15 cellular contexts compared by ENCODE assay signal in the genomic region with DNA sequence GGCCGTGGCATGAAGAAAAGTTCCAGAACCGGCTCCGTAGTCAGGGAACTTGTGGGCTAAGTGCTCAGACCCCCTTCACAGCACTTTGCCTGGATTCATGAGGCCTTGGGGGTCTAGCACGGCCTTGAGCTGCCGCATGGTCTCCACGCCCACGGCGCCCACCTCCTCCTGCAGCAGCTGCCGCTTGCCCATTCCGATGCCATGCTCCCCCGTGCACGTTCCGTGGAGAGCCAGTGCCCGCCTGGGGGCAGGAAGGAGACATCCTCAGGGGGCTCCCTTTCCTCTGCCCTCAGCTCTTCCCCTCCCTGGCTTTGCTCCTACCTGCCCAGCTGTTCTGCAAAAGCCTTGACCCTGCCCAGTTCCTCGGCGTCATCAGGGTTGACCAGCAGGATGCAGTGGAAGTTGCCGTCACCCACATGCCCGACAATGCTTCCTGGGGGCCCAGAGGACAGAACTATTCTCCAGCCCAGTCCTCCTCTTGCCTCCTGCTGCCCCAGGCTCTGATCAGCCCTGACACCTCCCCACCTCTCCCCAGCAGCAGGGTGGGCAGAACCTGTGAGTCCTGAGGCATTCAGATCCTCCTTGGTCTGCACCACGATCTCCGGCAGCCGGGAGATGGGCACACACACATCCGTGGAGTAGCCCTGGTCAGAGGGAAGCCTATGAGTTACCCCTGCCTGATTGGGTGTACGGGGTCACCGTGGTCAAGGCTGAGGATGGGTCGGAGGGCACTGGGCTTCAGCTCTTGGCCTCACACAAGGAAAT. TPM values are rescaled to one million over a fixed set of nuclear protein-coding genes. Genes with fewer than 3 reads are reported as not detected.
DNase-seq lines count a peak whose midpoint lies in the region; ATAC-seq, FAIRE-seq and TF ChIP-seq lines count a peak whose summit lies in the region.
"Had no signal": no experiment of that assay in that cellular context is flagged by ENCODE, and none has a peak within 500 bp of the region (broad histone marks: within the 10 kb centered on the region; RNA-seq: fewer than 3 reads in every experiment).

No MANE protein-coding gene starts in this region.

- no peak overlapping the region for H4K8ac ChIP-seq in neuronal stem cell (ENCODE audit: low read depth, low read length)

- H3K27me3 ChIP-seq in BLaER1 treated with 17β-estradiol and CSF1 and Interleukin-3, amounts not matched to agents 10 nM and 100 nM, result peaks cover 0 to 19% (median 0%) of the 10 kb centered on the region in 11 experiments; a peak in 6 of 22 replicates
- no peaks in the 10 kb centered on the region for H3K27me3 ChIP-seq in GM23338 (ENCODE audit: insufficient read depth)
- H3K27me3 ChIP-seq in endothelial cell of umbilical vein (ENCODE audit: control insufficient read depth in 2 of 2, insufficient read depth in 2 of 2, low read length in 2 of 2), result no peaks in the 10 kb centered on the region
- H3K27me3 ChIP-seq in neuronal stem cell (ENCODE audit: control insufficient read depth in 3 of 3, insufficient read depth in 3 of 3, low read depth in 1 of 3, low read length in 3 of 3), result no peaks in the 10 kb centered on the region
- no peaks in the 10 kb centered on the region for H3K27me3 ChIP-seq in effector memory CD4-positive, alpha-beta T cell (replicated peaks; ENCODE audit: control insufficient read depth, insufficient read depth, low read length, poor library complexity, severe bottlenecking)

- ATAC-seq in GM23338, result no peak
- no peak for ATAC-seq in HG02981 (IDR thresholded peaks at IDR 0.05; ENCODE audit: unreplicated experiment)

- POLR2A ChIA-PET in endothelial cell of umbilical vein (lab: Charles Lee), result interaction anchor here (1.2 kb wide), 1 partner anchor 128 kb away, joined by 4 read pairs; a partner anchor contains a TSS

- H2BK15ac ChIP-seq in neuronal stem cell (ENCODE audit: low read length), result no peak overlapping the region

- H3K4me3 ChIP-seq in BLaER1 treated with 17β-estradiol and CSF1 and Interleukin-3, amounts not matched to agents 10 nM and 100 nM, result peak overlapping the region in 6 of 10 experiments; percentile 25 to 32 (median 27); a peak in 10 of 20 replicates
- H3K4me3 ChIP-seq in GM23338, result no peak overlapping the region
- H3K4me3 ChIP-seq in endothelial cell of umbilical vein (replicated peaks in 1 of 3; ENCODE audit: insufficient read depth in 1 of 3, low read depth in 1 of 3, low read length in 3 of 3), result no peak overlapping the region
- no peak overlapping the region for H3K4me3 ChIP-seq in neuronal stem cell (ENCODE audit: low read length in 2 of 2)
- no peak overlapping the region for H3K4me3 ChIP-seq in effector memory CD4-positive, alpha-beta T cell (ENCODE audit: insufficient read depth, low read depth, low read length, poor library complexity, severe bottlenecking)

- H3K4me3 Mint-ChIP-seq in GM23338, result 0 out of 3 replicates have a peak overlapping the region, but pooled peaks have one; percentile 32
- H3K4me3 Mint-ChIP-seq: B cell had no signal

- peak overlapping the region; percentile 71 for H3K23ac ChIP-seq in neuronal stem cell (ENCODE audit: low read depth, low read length, poor library complexity)

- no peak overlapping the region for H2BK5ac ChIP-seq in neuronal stem cell (ENCODE audit: low read length)

- no peak overlapping the region for H3K4ac ChIP-seq in neuronal stem cell (ENCODE audit: low read length)

- DNase-seq in GM23338 (ENCODE audit: low spot score), result no peak
- DNase-seq in endothelial cell of umbilical vein (ENCODE audit: low read depth, low spot score), result no peak
- no peak for DNase-seq in neuronal stem cell (ENCODE audit: low spot score)
- no peak for DNase-seq in NCI-H446 treated with DMSO at 0.1 percent for 48 hours (lab: John Stamatoyannopoulos, UW)
- DNase-seq in effector memory CD4-positive, alpha-beta T cell, result no peak
- DNase-seq in NK-92 (lab: John Stamatoyannopoulos, UW; ENCODE audit: unreplicated experiment), result no peak
- DNase-seq: activated CD4-positive, alpha-beta T cell treated with anti-CD3 and anti-CD28 coated beads for 4 hours; aorta; NCI-H2171; NK-92 treated with Interleukin-12 subunit alpha and Interleukin-12 subunit beta, amount 100 ng/mL, for 24 hours; occipital lobe; SIG-M5 had no signal

- H3K27me3 Mint-ChIP-seq in GM23338 (ENCODE audit: insufficient read depth, low read depth, poor library complexity), result peaks cover 23% of the 10 kb centered on the region

- H3K4me2 ChIP-seq in BLaER1 treated with 17β-estradiol and CSF1 and Interleukin-3, amounts not matched to agents 10 nM and 100 nM, result peak overlapping the region; percentile 93 to 99 (median 96)
- H3K4me2 ChIP-seq in GM23338 (peak overlapping the region; percentile 38), endothelial cell of umbilical vein (ENCODE audit: insufficient read depth, low read length) (no peak overlapping the region), neuronal stem cell (ENCODE audit: insufficient read depth, low read length, poor library complexity, severe bottlenecking) (no peak overlapping the region)

- WGBS in neuronal stem cell (ENCODE audit: extremely low coverage in 2 of 2, insufficient read length in 2 of 2, insufficient replicate concordance in 1 of 2), 2 donors, result no CpG with 5 or more reads among the region's 25 CpGs

- no peak for FAIRE-seq in endothelial cell of umbilical vein (lab: Jason Lieb, UNC)

- peaks cover 8% of the 10 kb centered on the region for H3K79me1 ChIP-seq in neuronal stem cell (ENCODE audit: low read depth, low read length)

- H3K27ac ChIP-seq in BLaER1 treated with 17β-estradiol and CSF1 and Interleukin-3, amounts not matched to agents 10 nM and 100 nM, result peak overlapping the region in 9 of 11 experiments; percentile 40 to 99 (median 96); a peak in 16 of 22 replicates
- H3K27ac ChIP-seq in GM23338 (ENCODE audit: low read depth) (no peak overlapping the region), endothelial cell of umbilical vein (ENCODE audit: insufficient read depth, low read depth, low read length) (no peak overlapping the region), neuronal stem cell (replicated peaks; ENCODE audit: low read length) (no peak overlapping the region)
- H3K27ac ChIP-seq in effector memory CD4-positive, alpha-beta T cell (ENCODE audit: insufficient read depth, low read length, poor library complexity, severe bottlenecking), result no peak overlapping the region

- H3K18ac ChIP-seq in neuronal stem cell (ENCODE audit: low read length), result peak overlapping the region; percentile 48

- H3K9me2 ChIP-seq in GM23338 (ENCODE audit: insufficient read depth), result no peaks in the 10 kb centered on the region

- peaks cover 60 to 74% (median 68%) of the 10 kb centered on the region in 10 experiments for H3K4me1 ChIP-seq in BLaER1 treated with 17β-estradiol and CSF1 and Interleukin-3, amounts not matched to agents 10 nM and 100 nM
- H3K4me1 ChIP-seq in GM23338 (ENCODE audit: insufficient read depth) (peaks cover 46% of the 10 kb centered on the region), endothelial cell of umbilical vein (ENCODE audit: control insufficient read depth, extremely low read depth, insufficient read depth, low read length) (peaks cover 12% of the 10 kb centered on the region), neuronal stem cell (ENCODE audit: control insufficient read depth in 2 of 2, insufficient read depth in 1 of 2, low read depth in 1 of 2, low read length in 2 of 2) (peaks cover 11 to 13% of the 10 kb centered on the region in 2 donors)
- peaks cover 35% of the 10 kb centered on the region for H3K4me1 ChIP-seq in effector memory CD4-positive, alpha-beta T cell (ENCODE audit: control insufficient read depth, insufficient read depth, low read length, poor library complexity, severe bottlenecking)

- H3K14ac ChIP-seq in neuronal stem cell (ENCODE audit: low read length), result peak overlapping the region; percentile 83

- no peak for TF ChIP-seq POLR2A in endothelial cell of umbilical vein (IDR thresholded peaks at IDR 0.05; ENCODE audit: low read depth, low read length)

- peaks cover 8% of the 10 kb centered on the region; the same call in 2 of the 3 replicates for H3K36me3 Mint-ChIP-seq in GM23338 (ENCODE audit: low read depth)

- H2AK5ac ChIP-seq in neuronal stem cell (ENCODE audit: low read depth, low read length), result peak overlapping the region; percentile 41

- BruUV-seq in endothelial cell of umbilical vein (replicated peaks; lab: Mats Ljungman, UMichigan), result no TSS peak

- H4K91ac ChIP-seq in neuronal stem cell (ENCODE audit: low read depth, low read length, poor library complexity), result no peak overlapping the region

- no peak overlapping the region for H2AFZ ChIP-seq in GM23338
- H2AFZ ChIP-seq in endothelial cell of umbilical vein (ENCODE audit: low read depth, low read length), result no peak overlapping the region
- H2AFZ ChIP-seq in neuronal stem cell (ENCODE audit: low read length), result no peak overlapping the region

- peaks cover 0 to 30% (median 14%) of the 10 kb centered on the region in 11 experiments; a peak in 7 of 22 replicates for H4K20me1 ChIP-seq in BLaER1 treated with 17β-estradiol and CSF1 and Interleukin-3, amounts not matched to agents 10 nM and 100 nM
- no peaks in the 10 kb centered on the region for H4K20me1 ChIP-seq in GM23338 (replicated peaks; ENCODE audit: insufficient read depth)
- H4K20me1 ChIP-seq in endothelial cell of umbilical vein (replicated peaks; ENCODE audit: control insufficient read depth, extremely low read depth, insufficient read depth, low read length), result no peaks in the 10 kb centered on the region

- H3K9me3 Mint-ChIP-seq in GM23338, result peaks cover 9% of the 10 kb centered on the region

- H3K9me3 ChIP-seq in BLaER1 treated with 17β-estradiol and CSF1 and Interleukin-3, amounts not matched to agents 10 nM and 100 nM (replicated peaks in 1 of 11), result peaks cover 0 to 14% (median 0%) of the 10 kb centered on the region in 11 experiments; a peak in 5 of 22 replicates
- H3K9me3 ChIP-seq in endothelial cell of umbilical vein (replicated peaks; ENCODE audit: control insufficient read depth, insufficient read depth, low read length) (no peaks in the 10 kb centered on the region), neuronal stem cell (replicated peaks in 1 of 2; ENCODE audit: control insufficient read depth in 2 of 2, insufficient read depth in 1 of 2, low read depth in 1 of 2, low read length in 2 of 2) (peaks cover 0 to 5% of the 10 kb centered on the region in 2 donors)
- H3K9me3 ChIP-seq in effector memory CD4-positive, alpha-beta T cell (ENCODE audit: control insufficient read depth, low read length), result no peaks in the 10 kb centered on the region

- peak overlapping the region; percentile 69; the same call in 1 of the 2 replicates for H3K27ac Mint-ChIP-seq in GM23338
- H3K27ac Mint-ChIP-seq: B cell had no signal

- no peaks in the 10 kb centered on the region for H3K9me1 ChIP-seq in endothelial cell of umbilical vein (replicated peaks; ENCODE audit: control insufficient read depth, extremely low read depth, insufficient read depth, low read length)

- H3K9ac ChIP-seq in BLaER1 treated with 17β-estradiol and CSF1 and Interleukin-3, amounts not matched to agents 10 nM and 100 nM, result peak overlapping the region; percentile 42 to 91 (median 85); a peak in 18 of 22 replicates
- no peak overlapping the region for H3K9ac ChIP-seq in endothelial cell of umbilical vein (replicated peaks; ENCODE audit: extremely low read depth, insufficient read depth, low read length)
- H3K9ac ChIP-seq in neuronal stem cell (ENCODE audit: low read depth, low read length, poor library complexity), result peak overlapping the region; percentile 57

- H3K4me1 Mint-ChIP-seq in GM23338, result peaks cover 56% of the 10 kb centered on the region

- no peak overlapping the region for H2BK120ac ChIP-seq in neuronal stem cell (ENCODE audit: low read depth, low read length)

- TF ChIP-seq CTCF in GM23338 (conservative IDR thresholded peaks at IDR 0.05; ENCODE audit: low read depth in 2 of 2), result no peak
- TF ChIP-seq CTCF in endothelial cell of umbilical vein (IDR thresholded peaks at IDR 0.05; ENCODE audit: extremely low read depth in 1 of 2, insufficient read depth in 1 of 2, low read depth in 1 of 2, low read length in 2 of 2), result no peak

- peaks cover 14% of the 10 kb centered on the region for H3F3A ChIP-seq in GM23338 (replicated peaks; ENCODE audit: low read depth)

- no peaks in the 10 kb centered on the region; a peak in 1 of 22 replicates for H3K36me3 ChIP-seq in BLaER1 treated with 17β-estradiol and CSF1 and Interleukin-3, amounts not matched to agents 10 nM and 100 nM
- H3K36me3 ChIP-seq in GM23338 (ENCODE audit: insufficient read depth), result no peaks in the 10 kb centered on the region
- no peaks in the 10 kb centered on the region for H3K36me3 ChIP-seq in endothelial cell of umbilical vein (ENCODE audit: control insufficient read depth in 2 of 2, extremely low read depth in 1 of 2, insufficient read depth in 2 of 2, low read length in 2 of 2)
- peaks cover 0 to 9% of the 10 kb centered on the region in 2 donors for H3K36me3 ChIP-seq in neuronal stem cell (replicated peaks in 1 of 2; ENCODE audit: control insufficient read depth in 2 of 2, insufficient read depth in 2 of 2, low read length in 2 of 2)
- H3K36me3 ChIP-seq in effector memory CD4-positive, alpha-beta T cell (ENCODE audit: control insufficient read depth, insufficient read depth, low read length), result no peaks in the 10 kb centered on the region

- dilution Hi-C loops in endothelial cell of umbilical vein (cut with MboI; ENCODE audit: extremely low pct_ligation_motif_present, low sequenced_read_pairs), result no loop called here

- intact Hi-C loops in endothelial cell of umbilical vein (cut with micrococcal nuclease), result no loop called here

- peak overlapping the region; percentile 16 for H2BK12ac ChIP-seq in neuronal stem cell (ENCODE audit: low read length)

- CTCF ChIA-PET in endothelial cell of umbilical vein (lab: Charles Lee), result interaction anchor here (0.6 to 7.2 kb wide), 16 partner anchors 18 to 250 kb away, joined by 3 to 317 read pairs (median 6); a partner anchor contains a TSS

- H3K79me2 ChIP-seq in GM23338 (replicated peaks; ENCODE audit: insufficient read depth) (no peaks in the 10 kb centered on the region), endothelial cell of umbilical vein (ENCODE audit: control insufficient read depth, insufficient read depth, low read length) (no peaks in the 10 kb centered on the region)

RNA-seq across cellular contexts. Expression of a gene that starts 4.1 kb away (rescaled TPM):
- total RNA-seq in GM23338 (2014; rRNA removed; shearing (Covaris generic)), result 7.7 and 10.6 TPM in 2 replicates
- polyA plus RNA-seq in GM23338 (2016; fragmentation: Nextera tagmentation; extraction: Ambion mirVana), result 3.9 and 5.0 TPM in 2 replicates
- total RNA-seq in endothelial cell of umbilical vein, result not detected in 2 replicates
- 0.41 and 0.54 TPM in 2 replicates for polyA plus RNA-seq in endothelial cell of umbilical vein
- 0.19 and 0.41 TPM in 2 replicates for polyA plus RNA-seq in endothelial cell of umbilical vein (2011; cell fraction: cytosol; rRNA removed)
- polyA plus RNA-seq in endothelial cell of umbilical vein (2011; cell fraction: nucleus; rRNA removed), result 0.41 and 0.76 TPM in 2 replicates
- polyA plus RNA-seq in endothelial cell of umbilical vein (2012), result 0.13 and 0.63 TPM in 2 replicates
- polyA minus RNA-seq in endothelial cell of umbilical vein, result 0.12 and 0.15 TPM in 2 replicates
- not detected for polyA minus RNA-seq in endothelial cell of umbilical vein (2011; cell fraction: cytosol; rRNA and poly(A)+ RNA removed)
- polyA minus RNA-seq in endothelial cell of umbilical vein (2011; cell fraction: nucleus; rRNA and poly(A)+ RNA removed), result not detected in 2 replicates
- 0.66 TPM for polyA plus RNA-seq in neuronal stem cell (2013, experiment 1 of 2)
- polyA plus RNA-seq in neuronal stem cell (2013, experiment 2 of 2), result 0.76 TPM
- total RNA-seq: B cell had no signal

RNA-seq across cellular contexts. Expression of a gene that starts 35.9 kb away (rescaled TPM):
- 12.5 and 13.4 TPM in 2 replicates for total RNA-seq in GM23338 (2014; rRNA removed; shearing (Covaris generic))
- polyA plus RNA-seq in GM23338 (2016; fragmentation: Nextera tagmentation; extraction: Ambion mirVana) (4.1 and 4.8 TPM in 2 replicates), endothelial cell of umbilical vein (2.3 and 2.8 TPM in 2 replicates)
- total RNA-seq in endothelial cell of umbilical vein, result 9.8 and 13.9 TPM in 2 replicates
- polyA plus RNA-seq in endothelial cell of umbilical vein (2011; cell fraction: cytosol; rRNA removed), result 4.1 and 5.0 TPM in 2 replicates
- 2.9 and 3.7 TPM in 2 replicates for polyA plus RNA-seq in endothelial cell of umbilical vein (2011; cell fraction: nucleus; rRNA removed)
- polyA plus RNA-seq in endothelial cell of umbilical vein (2012), result 7.5 and 9.5 TPM in 2 replicates
- 3.3 and 3.9 TPM in 2 replicates for polyA minus RNA-seq in endothelial cell of umbilical vein
- 16.6 TPM for polyA minus RNA-seq in endothelial cell of umbilical vein (2011; cell fraction: cytosol; rRNA and poly(A)+ RNA removed)
- polyA minus RNA-seq in endothelial cell of umbilical vein (2011; cell fraction: nucleus; rRNA and poly(A)+ RNA removed), result 4.3 and 6.6 TPM in 2 replicates
- 14.4 TPM for polyA plus RNA-seq in neuronal stem cell (2013, experiment 1 of 2)
- polyA plus RNA-seq in neuronal stem cell (2013, experiment 2 of 2), result 14.3 TPM

Comparison
In these comparisons a context has a peak if more than half of its experiments do, and no peak if none do; other contexts are left out.
1. H3K27ac ChIP-seq: peak in BLaER1 treated with 17β-estradiol and CSF1 and Interleukin-3, amounts not matched to agents 10 nM and 100 nM (9 of 11); none in GM23338 (single experiment), endothelial cell of umbilical vein (single experiment), neuronal stem cell (single experiment) and effector memory CD4-positive, alpha-beta T cell (single experiment).
2. H3K4me2 ChIP-seq: peak in BLaER1 treated with 17β-estradiol and CSF1 and Interleukin-3, amounts not matched to agents 10 nM and 100 nM (11 of 11) and GM23338 (single experiment); none in endothelial cell of umbilical vein (single experiment) and neuronal stem cell (single experiment).
3. H3K4me3 ChIP-seq: peak in BLaER1 treated with 17β-estradiol and CSF1 and Interleukin-3, amounts not matched to agents 10 nM and 100 nM (6 of 10); none in GM23338 (single experiment), endothelial cell of umbilical vein (0 of 3), neuronal stem cell (0 of 2) and effector memory CD4-positive, alpha-beta T cell (single experiment).